In the genomic region with DNA sequence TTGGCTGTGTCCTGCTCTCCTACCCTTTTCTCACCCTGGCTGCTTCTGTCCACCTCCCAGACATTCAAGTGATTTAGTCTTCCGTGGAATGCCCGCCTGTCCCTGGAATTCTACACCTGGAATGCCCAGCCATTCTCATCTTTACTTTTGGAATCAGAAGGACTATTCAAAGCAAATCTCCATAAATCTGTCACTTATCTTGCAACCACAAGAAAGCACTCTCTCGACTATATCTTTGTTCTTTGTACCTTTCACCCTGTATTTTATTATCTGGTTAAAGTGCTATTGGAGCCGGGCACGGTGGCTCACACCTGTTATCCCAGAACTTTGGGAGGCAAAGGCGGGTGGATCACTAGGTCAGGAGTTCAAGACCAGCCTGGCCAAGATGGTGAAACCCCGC, we compare ENCODE assay signal across 13 cellular contexts.
"Had no signal": no experiment of that assay in that cellular context is flagged by ENCODE, and none has a peak within 500 bp of the region (broad histone marks: within the 10 kb centered on the region; RNA-seq: fewer than 3 reads in every experiment).

No MANE protein-coding gene starts in this region.

- H3K27me3 ChIP-seq: esophagus muscularis mucosa had no signal

- H3K9ac ChIP-seq: SK-N-SH had no signal

- H3K36me3 ChIP-seq: esophagus muscularis mucosa had no signal

- H3K27ac ChIP-seq: esophagus muscularis mucosa had no signal

- H3K9me3 ChIP-seq: esophagus muscularis mucosa, SK-N-SH had no signal

- ATAC-seq: activated CD8-positive, alpha-beta memory T cell treated with anti-CD3 and anti-CD28 coated beads, Interleukin-2, amount 10 ng/mL, durations not matched to agents 7 days and 5 days had no signal

- H3K4me3 Mint-ChIP-seq: activated CD8-positive, alpha-beta memory T cell treated with anti-CD3 and anti-CD28 coated beads, Interleukin-2, amount 10 ng/mL, durations not matched to agents 7 days and 5 days; activated naive CD8-positive, alpha-beta T cell treated with anti-CD3 and anti-CD28 coated beads, Interleukin-2, amount 10 ng/mL, durations not matched to agents 7 days and 5 days; activated T-cell treated with anti-CD3 and anti-CD28 coated beads, Interleukin-2, amount 50 U/mL, for 24 hours; T-helper 1 cell treated with Interleukin-12 subunit alpha and Interleukin-12 subunit beta and Interleukin-4 antibody, amounts not matched to agents 30 μg/mL and 1 μg/mL, for 36 hours; WTC11 had no signal

- H3K9me3 Mint-ChIP-seq: activated naive CD8-positive, alpha-beta T cell treated with anti-CD3 and anti-CD28 coated beads, Interleukin-2, amount 10 ng/mL, durations not matched to agents 7 days and 5 days; activated T-cell treated with anti-CD3 and anti-CD28 coated beads, Interleukin-2, amount 50 U/mL, for 24 hours; T-helper 1 cell treated with Interleukin-12 subunit alpha and Interleukin-12 subunit beta and Interleukin-4 antibody, amounts not matched to agents 30 μg/mL and 1 μg/mL, for 36 hours had no signal

- H3K4me2 ChIP-seq: SK-N-SH had no signal

- H3K36me3 Mint-ChIP-seq: activated CD8-positive, alpha-beta memory T cell treated with anti-CD3 and anti-CD28 coated beads, Interleukin-2, amount 10 ng/mL, durations not matched to agents 7 days and 5 days; WTC11 had no signal

- H3K27ac Mint-ChIP-seq: activated CD8-positive, alpha-beta memory T cell treated with anti-CD3 and anti-CD28 coated beads, Interleukin-2, amount 10 ng/mL, durations not matched to agents 7 days and 5 days; activated naive CD8-positive, alpha-beta T cell treated with anti-CD3 and anti-CD28 coated beads, Interleukin-2, amount 10 ng/mL, durations not matched to agents 7 days and 5 days; activated T-cell treated with anti-CD3 and anti-CD28 coated beads, Interleukin-2, amount 50 U/mL, for 24 hours; T-helper 1 cell treated with Interleukin-12 subunit alpha and Interleukin-12 subunit beta and Interleukin-4 antibody, amounts not matched to agents 30 μg/mL and 1 μg/mL, for 36 hours; WTC11 had no signal

- DNase-seq: activated CD4-positive, alpha-beta T cell treated with anti-CD3 and anti-CD28 coated beads, Interleukin-2, amount 50 U/mL, for 48 hours; activated CD8-positive, alpha-beta memory T cell treated with anti-CD3 and anti-CD28 coated beads, Interleukin-2, amount 10 ng/mL, durations not matched to agents 7 days and 5 days; activated effector memory CD4-positive, alpha-beta T cell treated with anti-CD3 and anti-CD28 coated beads, Interleukin-2, amount 50 U/mL, for 16 hours; activated naive CD8-positive, alpha-beta T cell treated with anti-CD3 and anti-CD28 coated beads, Interleukin-2, amount 10 ng/mL, durations not matched to agents 7 days and 5 days; activated T-cell treated with anti-CD3 and anti-CD28 coated beads, Interleukin-2, amount 50 U/mL, for 24 hours; anterior cingulate cortex; SK-N-SH; substantia nigra; trophoblast cell had no signal

- H3K4me3 ChIP-seq: esophagus muscularis mucosa, lung had no signal

- H3K27me3 Mint-ChIP-seq: activated CD8-positive, alpha-beta memory T cell treated with anti-CD3 and anti-CD28 coated beads, Interleukin-2, amount 10 ng/mL, durations not matched to agents 7 days and 5 days; activated naive CD8-positive, alpha-beta T cell treated with anti-CD3 and anti-CD28 coated beads, Interleukin-2, amount 10 ng/mL, durations not matched to agents 7 days and 5 days; activated T-cell treated with anti-CD3 and anti-CD28 coated beads, Interleukin-2, amount 50 U/mL, for 24 hours had no signal
